Comparison of ENCODE assay signal across 9 cellular contexts in the genomic region with DNA sequence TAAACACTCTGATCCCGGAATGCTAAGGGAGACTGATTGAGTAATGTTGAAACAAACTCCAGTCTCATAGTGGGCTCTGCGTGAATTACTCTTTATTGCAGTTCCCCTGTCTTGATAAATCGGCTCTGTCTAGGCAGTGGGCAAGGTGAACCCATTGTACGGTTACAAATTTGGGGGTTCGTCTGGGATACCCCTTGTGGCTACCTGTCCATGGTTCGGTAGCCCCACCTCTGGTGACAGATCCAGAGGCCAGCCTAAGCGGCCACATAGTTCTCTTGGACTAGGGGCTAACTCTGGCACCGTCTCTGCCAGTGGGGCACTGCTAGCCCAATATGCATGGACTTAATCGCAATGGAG. TPM values are rescaled to one million over a fixed set of nuclear protein-coding genes. Genes with fewer than 3 reads are reported as not detected.
DNase-seq lines count a peak whose midpoint lies in the region; ATAC-seq and TF ChIP-seq lines count a peak whose summit lies in the region.
"Had no signal": no experiment of that assay in that cellular context is flagged by ENCODE, and none has a peak within 500 bp of the region (broad histone marks: within the 10 kb centered on the region; RNA-seq: fewer than 3 reads in every experiment).

No MANE protein-coding gene starts in this region.

- H3K79me2 ChIP-seq in KMS-11 (ENCODE audit: insufficient read depth, low read depth), result peaks cover 37% of the 10 kb centered on the region

- intact Hi-C loops in natural killer cell (cut with micrococcal nuclease), result loop anchor here (2.0 kb wide), 1 partner anchor 57 kb away; a partner anchor contains a TSS

- no peaks in the 10 kb centered on the region for H3K9me3 ChIP-seq in BLaER1

- no peaks in the 10 kb centered on the region for H3K9me3 Mint-ChIP-seq in chondrocyte (ENCODE audit: low read depth)
- no peaks in the 10 kb centered on the region for H3K9me3 Mint-ChIP-seq in natural killer cell

- ATAC-seq in natural killer cell (no peak), GM21576 (IDR thresholded peaks at IDR 0.05; ENCODE audit: unreplicated experiment) (no peak), HG02642 (IDR thresholded peaks at IDR 0.05; ENCODE audit: poor library complexity, unreplicated experiment) (no peak), GM19324 (IDR thresholded peaks at IDR 0.05; ENCODE audit: low FRiP score, unreplicated experiment) (no peak)

- H3K9ac ChIP-seq in BLaER1, result peak overlapping the region; percentile 97
- H3K9ac ChIP-seq in KMS-11, result no peak overlapping the region

- H3K27ac ChIP-seq in BLaER1 (peak overlapping the region; percentile 97; the same call in 1 of the 2 replicates), KMS-11 (no peak overlapping the region)

- H3K4me3 Mint-ChIP-seq in chondrocyte (ENCODE audit: unreplicated experiment), result peak overlapping the region; percentile 86
- H3K4me3 Mint-ChIP-seq in natural killer cell, result peak overlapping the region; percentile 95

- H3K27me3 ChIP-seq in BLaER1 (no peaks in the 10 kb centered on the region), KMS-11 (ENCODE audit: insufficient read depth, low read depth) (no peaks in the 10 kb centered on the region)

- H4K20me1 ChIP-seq in BLaER1 (peaks cover 34% of the 10 kb centered on the region), KMS-11 (ENCODE audit: insufficient read depth) (peaks cover 22% of the 10 kb centered on the region)

- H3K27me3 Mint-ChIP-seq in chondrocyte (ENCODE audit: low read depth) (no peaks in the 10 kb centered on the region), natural killer cell (ENCODE audit: low read depth in 2 of 2) (no peaks in the 10 kb centered on the region)

- H3K4me1 Mint-ChIP-seq in chondrocyte (ENCODE audit: low read depth), result peaks cover 44% of the 10 kb centered on the region
- H3K4me1 Mint-ChIP-seq in natural killer cell, result peaks cover 32 to 34% of the 10 kb centered on the region in 2 donors

- H3K27ac Mint-ChIP-seq in chondrocyte (ENCODE audit: unreplicated experiment), result peak overlapping the region; percentile 41
- peak overlapping the region; percentile 88 to 97 for H3K27ac Mint-ChIP-seq in natural killer cell

- H3K36me3 Mint-ChIP-seq in chondrocyte (ENCODE audit: low read depth) (peaks cover 2% of the 10 kb centered on the region), natural killer cell (no peaks in the 10 kb centered on the region)

- DNase-seq in chondrocyte (ENCODE audit: low spot score) (no peak), natural killer cell (no peak)
- no peak for DNase-seq in activated effector memory CD4-positive, alpha-beta T cell treated with Interleukin-2 at 50 U/mL for 16 hours
- DNase-seq: activated CD4-positive, CD25-positive, alpha-beta regulatory T cell had no signal

- H3K4me1 ChIP-seq in BLaER1, result peaks cover 52% of the 10 kb centered on the region
- peaks cover 24% of the 10 kb centered on the region for H3K4me1 ChIP-seq in KMS-11 (ENCODE audit: low read depth, poor library complexity, severe bottlenecking)

- H3K36me3 ChIP-seq in BLaER1 (peaks cover 7% of the 10 kb centered on the region; the same call in 1 of the 2 replicates), KMS-11 (ENCODE audit: insufficient read depth) (no peaks in the 10 kb centered on the region)

- H3K4me2 ChIP-seq in BLaER1 (peak overlapping the region; percentile 89), KMS-11 (peak overlapping the region; percentile 68)

- H3K4me3 ChIP-seq in BLaER1 (peak overlapping the region; percentile 93), KMS-11 (IDR thresholded peaks at IDR 0.05; ENCODE audit: insufficient read depth, low read depth, low read length) (peak overlapping the region; percentile 7)

- no peak overlapping the region for H2AFZ ChIP-seq in KMS-11 (ENCODE audit: low read depth)

- no peak for TF ChIP-seq CTCF in KMS-11 (conservative IDR thresholded peaks at IDR 0.05; ENCODE audit: low read depth, low read length)
- TF ChIP-seq CTCF in chondrocyte (IDR thresholded peaks at IDR 0.05), result no peak
- no peak for TF ChIP-seq CTCF in natural killer cell (IDR thresholded peaks at IDR 0.05)

RNA-seq across cellular contexts. Expression of a gene that starts 1.1 kb away (rescaled TPM):
- total RNA-seq in chondrocyte, result 61.0 to 81.8 TPM (median 66.1 TPM) in 3 replicates
- 100 to 1,000 TPM in 1 of 3 donors, 10 to 100 TPM in 2; 62.6 to 106 (median 86.1) TPM for total RNA-seq in natural killer cell

RNA-seq across cellular contexts. Expression of a gene that starts 56.1 kb away (rescaled TPM):
- total RNA-seq in chondrocyte, result 43.9 to 54.4 TPM (median 52.5 TPM) in 3 replicates
- total RNA-seq in natural killer cell, result 10 to 100 TPM; 49.8 to 59.3 (median 54.5) TPM

RNA-seq across cellular contexts. Expression of a gene that starts 56.3 kb away (rescaled TPM):
- total RNA-seq in chondrocyte, result 37.5 to 46.9 TPM (median 39.7 TPM) in 3 replicates
- total RNA-seq in natural killer cell, result 100 to 1,000 TPM in 2 of 3 donors, 10 to 100 TPM in 1; 74.9 to 109 (median 106) TPM
